ENCODE assay signal across 8 cellular contexts in the genomic region with DNA sequence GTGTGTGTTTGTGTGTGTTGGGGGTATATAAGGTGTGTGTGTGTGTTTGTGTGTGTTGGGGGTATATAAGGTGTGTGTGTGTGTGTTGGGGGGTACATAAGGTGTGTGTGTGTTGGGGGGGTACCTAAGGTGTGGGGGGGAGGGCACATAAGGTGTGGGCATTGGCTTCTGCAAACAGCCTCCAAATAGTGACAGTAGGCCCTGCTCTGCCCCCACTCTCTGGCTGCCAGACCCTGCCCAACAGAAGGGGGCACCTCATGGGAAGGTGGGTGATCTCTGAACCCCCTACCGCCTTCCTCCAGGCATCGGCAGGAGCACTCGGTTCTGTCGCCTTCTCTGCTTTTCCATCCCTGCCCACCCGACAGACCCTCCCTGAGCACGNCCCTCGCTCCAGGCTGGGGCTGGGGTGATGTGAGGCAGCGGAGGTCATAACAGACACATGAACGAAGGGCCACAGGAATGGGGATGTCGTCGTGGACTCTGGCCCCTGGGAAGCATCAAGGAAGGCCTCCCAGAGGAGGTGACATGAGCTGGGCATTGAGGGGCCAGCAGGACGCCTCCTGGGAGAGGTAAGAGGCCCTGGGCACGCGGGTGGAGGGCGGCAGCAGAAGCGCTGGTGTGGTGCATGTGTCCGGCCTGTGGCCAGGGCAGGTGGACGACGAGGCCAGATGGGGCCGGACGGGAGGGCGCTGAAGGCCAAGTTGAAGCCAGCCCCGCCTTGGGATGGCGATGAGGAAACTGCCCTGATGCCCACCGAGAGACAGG. TPM values are rescaled to one million over a fixed set of nuclear protein-coding genes. Genes with fewer than 3 reads are reported as not detected.
A peak's percentile ranks its signal among the peaks of the same experiment; 100 is the strongest.
DNase-seq lines count a peak whose midpoint lies in the region; FAIRE-seq and TF ChIP-seq lines count a peak whose summit lies in the region.

No MANE protein-coding gene starts in this region.

- H3K27me3 Mint-ChIP-seq in osteocyte (ENCODE audit: unreplicated experiment), result no peaks in the 10 kb centered on the region

- H3K4me3 ChIP-seq in WI38 (ENCODE audit: low read depth, low read length), result peak overlapping the region; percentile 65
- H3K4me3 ChIP-seq in fibroblast of mammary gland (ENCODE audit: control insufficient read depth, low read depth, low read length), result peak overlapping the region; percentile 52

- no peak for FAIRE-seq in H54 (lab: Jason Lieb, UNC)

- peak; percentile 39 for DNase-seq in A172 (ENCODE audit: low spot score)
- DNase-seq in H54 (ENCODE audit: insufficient read length, low spot score), result peak; percentile 52
- DNase-seq in fibroblast of mammary gland (ENCODE audit: low read depth), result no peak
- no peak for DNase-seq in osteocyte (ENCODE audit: extremely low spot score, unreplicated experiment)
- no peak for DNase-seq in cerebellum (ENCODE audit: low spot score)
- DNase-seq in DMS53 (lab: John Stamatoyannopoulos, UW), result no peak
- no peak for DNase-seq in NCI-H1092 (lab: John Stamatoyannopoulos, UW)

- H3K4me3 Mint-ChIP-seq in osteocyte (ENCODE audit: unreplicated experiment), result peak overlapping the region; percentile 77

- H3K36me3 Mint-ChIP-seq in osteocyte (ENCODE audit: unreplicated experiment), result no peaks in the 10 kb centered on the region

- peaks cover 4% of the 10 kb centered on the region for H3K4me1 Mint-ChIP-seq in osteocyte (ENCODE audit: unreplicated experiment)

- no peaks in the 10 kb centered on the region for H3K9me3 Mint-ChIP-seq in osteocyte (ENCODE audit: unreplicated experiment)

- H3K27ac Mint-ChIP-seq in osteocyte (ENCODE audit: unreplicated experiment), result peak overlapping the region; percentile 31

- TF ChIP-seq POLR2A in H54 (IDR thresholded peaks at IDR 0.05; ENCODE audit: low read depth, low read length), result no peak

- TF ChIP-seq CTCF in WI38 (IDR thresholded peaks at IDR 0.05; ENCODE audit: low read depth, low read length), result no peak
- no peak for TF ChIP-seq CTCF in fibroblast of mammary gland (conservative IDR thresholded peaks at IDR 0.05; ENCODE audit: control insufficient read depth, insufficient read depth, low read depth, low read length)
- TF ChIP-seq CTCF in osteocyte (IDR thresholded peaks at IDR 0.05), result no peak

RNA-seq across cellular contexts. Expression of gene RFLNB, which starts 43.4 kb away (rescaled TPM):
- 89.1 and 96.9 TPM in 2 replicates for total RNA-seq in A172 (2014; rRNA removed; shearing (Covaris generic))
- 18.5 and 19.6 TPM in 2 replicates for total RNA-seq in osteocyte
- total RNA-seq in cerebellum, result 4.7 TPM

Comparison
In these comparisons a context has a peak if more than half of its experiments do, and no peak if none do; other contexts are left out.
1. DNase-seq: peak in A172 (single experiment) and H54 (single experiment); none in fibroblast of mammary gland (single experiment), osteocyte (single experiment), cerebellum (single experiment), DMS53 (single experiment) and NCI-H1092 (single experiment).